Comparison of ENCODE assay signal across 30 cellular contexts in genomic region chr3:140903196-140903595, GRCh38.
"Had no signal": no experiment of that assay in that cellular context is flagged by ENCODE, and none has a peak within 500 bp of the region (broad histone marks: within the 10 kb centered on the region; RNA-seq: fewer than 3 reads in every experiment).

No MANE protein-coding gene starts in this region.

- H3K9me3 ChIP-seq: colonic mucosa, left ventricle myocardium inferior, mucosa of descending colon, right lobe of liver, thoracic aorta had no signal

- H3K4me1 ChIP-seq: colonic mucosa, right lobe of liver had no signal

- H3K36me3 ChIP-seq: colonic mucosa, left ventricle myocardium inferior, right lobe of liver, thoracic aorta had no signal

- FAIRE-seq: urothelium cell line had no signal

- H3K27me3 ChIP-seq: colonic mucosa, dorsolateral prefrontal cortex, right lobe of liver had no signal

- ATAC-seq: activated naive CD8-positive, alpha-beta T cell treated with anti-CD3 and anti-CD28 coated beads, Interleukin-2, amount 50 U/mL, for 24 hours; activated T-cell treated with anti-CD3 and anti-CD28 coated beads, Interleukin-2, amount 50 U/mL, for 4 hours; activated T-helper 17 cell treated with anti-CD3 and anti-CD28 coated beads, Interleukin-2, amount 50 U/mL, for 72 hours; mucosa of descending colon; natural killer cell treated with Interleukin-12 subunit alpha and Interleukin-12 subunit beta and Interleukin-15 and Interleukin-18, amount 100 ng/mL, for 72 hours; right lobe of liver; stimulated activated effector memory CD8-positive, alpha-beta T cell treated with anti-CD3 and anti-CD28 coated beads, Interleukin-12 subunit alpha, Interleukin-12 subunit beta, amount 100 ng/mL, for 72 hours; WTC11 had no signal

- H3K4me3 ChIP-seq: colonic mucosa, dorsolateral prefrontal cortex, left ventricle myocardium inferior, lung, mucosa of descending colon, right lobe of liver, skin epidermis, thoracic aorta had no signal

- DNase-seq: activated CD4-positive, alpha-beta memory T cell treated with anti-CD3 and anti-CD28 coated beads, Interleukin-2, amount 10 ng/mL, durations not matched to agents 7 days and 5 days; activated CD4-positive, alpha-beta T cell treated with anti-CD3 and anti-CD28 coated beads for 1 hour; activated CD4-positive, alpha-beta T cell treated with anti-CD3 and anti-CD28 coated beads, Interleukin-2, amount 10 ng/mL, durations not matched to agents 7 days and 5 days; activated gamma-delta T cell treated with Interleukin-2 at 50 U/mL for 16 hours; activated naive CD8-positive, alpha-beta T cell treated with anti-CD3 and anti-CD28 coated beads, Interleukin-2, amount 50 U/mL, for 24 hours; activated T-cell treated with anti-CD3 and anti-CD28 coated beads, Interleukin-2, amount 50 U/mL, for 4 hours; amygdala; colonic mucosa; dorsolateral prefrontal cortex; effector memory CD4-positive, alpha-beta T cell; erythroblast; head of caudate nucleus; hippocampal formation; immature natural killer cell; kidney; left ventricle myocardium inferior; mucosa of descending colon; posterior cingulate gyrus; right lobe of liver; stimulated activated CD4-positive, alpha-beta T cell treated with anti-CD3 and anti-CD28 coated beads, Interleukin-12 subunit alpha, Interleukin-12 subunit beta, amount 100 ng/mL, for 4 hours; stimulated activated CD4-positive, alpha-beta T cell treated with anti-CD3 and anti-CD28 coated beads, Interleukin-4, amount 100 ng/mL, for 24 hours; T-helper 2 cell had no signal

- H3K27ac ChIP-seq: colonic mucosa, dorsolateral prefrontal cortex, left ventricle myocardium inferior, right lobe of liver, skin epidermis, thoracic aorta had no signal
